ENCODE assay signal across 31 cellular contexts in genomic region chr13:113442354-113442984, GRCh38.
"Had no signal": no experiment of that assay in that cellular context is flagged by ENCODE, and none has a peak within 500 bp of the region (broad histone marks: within the 10 kb centered on the region; RNA-seq: fewer than 3 reads in every experiment).

No MANE protein-coding gene starts in this region.

- H3K36me3 ChIP-seq: adrenal gland, breast epithelium had no signal

- FAIRE-seq: TTC549 had no signal

- H3K27me3 ChIP-seq: adrenal gland, breast epithelium, MG63, SJCRH30 had no signal

- H3K9me3 Mint-ChIP-seq: activated T-helper 2 cell treated with anti-CD3 and anti-CD28 coated beads, Interferon-gamma antibody, Interleukin-2, Interleukin-4, amounts not matched to agents 10 μg/mL and 5 μg/mL and 100 μg/mL, durations not matched to agents 14 hours and 24 hours and 36 hours had no signal

- H3K9ac ChIP-seq: SK-N-SH had no signal

- DNase-seq: activated CD4-positive, alpha-beta memory T cell treated with anti-CD3 and anti-CD28 coated beads, Interleukin-2, amount 10 ng/mL, durations not matched to agents 7 days and 5 days; activated CD4-positive, alpha-beta T cell treated with anti-CD3 and anti-CD28 coated beads for 36 hours; activated CD4-positive, alpha-beta T cell treated with anti-CD3 and anti-CD28 coated beads, Interleukin-2, amount 50 U/mL, for 1 hour; activated gamma-delta T cell treated with Interleukin-2 at 50 U/mL for 16 hours; activated naive CD4-positive, alpha-beta T cell treated with anti-CD3 and anti-CD28 coated beads, Interleukin-2, amount 50 U/mL, for 16 hours; activated naive CD8-positive, alpha-beta T cell treated with anti-CD3 and anti-CD28 coated beads, Interleukin-2, amount 10 ng/mL, durations not matched to agents 7 days and 5 days; activated T-cell treated with anti-CD3 and anti-CD28 coated beads for 4 hours; activated T-cell treated with anti-CD3 and anti-CD28 coated beads, Interleukin-2, amount 50 U/mL, for 72 hours; adrenal gland; anterior cingulate cortex; caudate nucleus; MG63; MV-4-11; NCI-H1105; NCI-H1436; NCI-H1694 treated with DMSO at 0.1 percent for 48 hours; NCI-H2029 treated with DMSO at 0.1 percent for 48 hours; NCI-H510A treated with DMSO at 0.1 percent for 48 hours; NCI-H69; NK-92 treated with Interleukin-12 subunit alpha and Interleukin-12 subunit beta, amount 100 ng/mL, for 24 hours; OCI-M1; RPMI8226; SJCRH30; SK-N-SH; T-helper 9 cell had no signal

- H3K27ac ChIP-seq: adrenal gland, breast epithelium, SJCRH30 had no signal

- H3K4me2 ChIP-seq: SK-N-SH had no signal

- H3K4me3 Mint-ChIP-seq: activated CD4-positive, alpha-beta memory T cell treated with anti-CD3 and anti-CD28 coated beads, Interleukin-2, amount 10 ng/mL, durations not matched to agents 7 days and 5 days; activated CD4-positive, alpha-beta T cell treated with anti-CD3 and anti-CD28 coated beads for 36 hours; activated naive CD8-positive, alpha-beta T cell treated with anti-CD3 and anti-CD28 coated beads, Interleukin-2, amount 10 ng/mL, durations not matched to agents 7 days and 5 days; activated T-cell treated with anti-CD3 and anti-CD28 coated beads, Interleukin-2, amount 50 U/mL, for 72 hours; T-helper 1 cell treated with Interleukin-12 subunit alpha and Interleukin-12 subunit beta and Interleukin-4 antibody, amounts not matched to agents 30 μg/mL and 1 μg/mL, for 36 hours had no signal

- H3K27me3 Mint-ChIP-seq: activated CD4-positive, alpha-beta memory T cell treated with anti-CD3 and anti-CD28 coated beads, Interleukin-2, amount 10 ng/mL, durations not matched to agents 7 days and 5 days; activated CD4-positive, alpha-beta T cell treated with anti-CD3 and anti-CD28 coated beads for 36 hours; activated naive CD8-positive, alpha-beta T cell treated with anti-CD3 and anti-CD28 coated beads, Interleukin-2, amount 10 ng/mL, durations not matched to agents 7 days and 5 days had no signal

- H3K27ac Mint-ChIP-seq: activated CD4-positive, alpha-beta memory T cell treated with anti-CD3 and anti-CD28 coated beads, Interleukin-2, amount 10 ng/mL, durations not matched to agents 7 days and 5 days; activated CD4-positive, alpha-beta T cell treated with anti-CD3 and anti-CD28 coated beads for 36 hours; activated naive CD8-positive, alpha-beta T cell treated with anti-CD3 and anti-CD28 coated beads, Interleukin-2, amount 10 ng/mL, durations not matched to agents 7 days and 5 days; activated T-cell treated with anti-CD3 and anti-CD28 coated beads, Interleukin-2, amount 50 U/mL, for 72 hours; activated T-helper 2 cell treated with anti-CD3 and anti-CD28 coated beads, Interferon-gamma antibody, Interleukin-2, Interleukin-4, amounts not matched to agents 10 μg/mL and 5 μg/mL and 100 μg/mL, durations not matched to agents 14 hours and 24 hours and 36 hours; T-helper 1 cell treated with Interleukin-12 subunit alpha and Interleukin-12 subunit beta and Interleukin-4 antibody, amounts not matched to agents 30 μg/mL and 1 μg/mL, for 36 hours had no signal

- ATAC-seq: activated CD4-positive, alpha-beta T cell treated with anti-CD3 and anti-CD28 coated beads for 36 hours; activated T-cell treated with anti-CD3 and anti-CD28 coated beads, Interleukin-2, amount 50 U/mL, for 72 hours; Panc1; Right ventricle myocardium inferior had no signal

- H3K4me1 ChIP-seq: adrenal gland, breast epithelium, SJCRH30 had no signal

- H3K4me3 ChIP-seq: adrenal gland, breast epithelium, MG63, SJCRH30 had no signal

- H3K9me3 ChIP-seq: adrenal gland, breast epithelium, MG63, SJCRH30, SK-N-SH had no signal

- H3K4me1 Mint-ChIP-seq: activated CD4-positive, alpha-beta memory T cell treated with anti-CD3 and anti-CD28 coated beads, Interleukin-2, amount 10 ng/mL, durations not matched to agents 7 days and 5 days; activated CD4-positive, alpha-beta T cell treated with anti-CD3 and anti-CD28 coated beads for 36 hours; activated naive CD8-positive, alpha-beta T cell treated with anti-CD3 and anti-CD28 coated beads, Interleukin-2, amount 10 ng/mL, durations not matched to agents 7 days and 5 days had no signal
